16 cellular contexts compared by ENCODE assay signal in the genomic region with DNA sequence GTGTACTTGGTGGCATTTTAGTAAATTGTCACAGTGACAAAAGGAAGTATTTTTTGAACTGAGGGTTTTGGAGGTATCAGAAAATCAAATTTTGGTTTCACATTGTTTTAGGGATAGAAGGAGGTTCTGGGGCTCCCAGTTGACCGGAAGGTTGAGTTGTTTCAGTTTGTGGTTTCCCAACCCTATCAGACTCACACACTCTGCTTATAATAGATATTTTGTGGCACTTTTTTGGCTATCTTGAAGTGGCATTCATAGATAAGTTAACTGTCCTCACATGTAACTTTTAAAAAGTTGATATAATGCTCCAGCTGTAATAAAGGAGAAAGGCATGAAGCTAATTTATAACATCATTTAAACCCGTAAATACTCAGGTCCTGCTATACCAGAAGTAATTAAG. TPM values are rescaled to one million over a fixed set of nuclear protein-coding genes. Genes with fewer than 3 reads are reported as not detected.
A peak's percentile ranks its signal among the peaks of the same experiment; 100 is the strongest.
DNase-seq lines count a peak whose midpoint lies in the region; ATAC-seq, FAIRE-seq and TF ChIP-seq lines count a peak whose summit lies in the region.
"Had no signal": no experiment of that assay in that cellular context is flagged by ENCODE, and none has a peak within 500 bp of the region (broad histone marks: within the 10 kb centered on the region; RNA-seq: fewer than 3 reads in every experiment).

No MANE protein-coding gene starts in this region.

- ATAC-seq in HG02798 (IDR thresholded peaks at IDR 0.05; ENCODE audit: poor library complexity, unreplicated experiment) = peak; percentile 37
- peak in 1 of 2 donors; percentile 53 for ATAC-seq in natural killer cell treated with Interleukin-12 subunit alpha and Interleukin-12 subunit beta and Interleukin-15 and Interleukin-18, amount 100 ng/mL, for 72 hours
- no peak for ATAC-seq in T-cell (replicated peaks in 1 of 4)
- ATAC-seq in stimulated activated naive CD8-positive, alpha-beta T cell treated with anti-CD3 and anti-CD28 coated beads, Interleukin-15, Interleukin-2, amounts not matched to agents 100 U/mL and 50 U/mL, for 24 hours = no peak
- ATAC-seq: mucosa of descending colon had no signal

- no peak for TF ChIP-seq CTCF in NB4 (IDR thresholded peaks at IDR 0.05; ENCODE audit: low read depth, low read length)

- CTCF ChIA-PET in T-cell (lab: Charles Lee) = no interaction called here

- H3K4me3 ChIP-seq in NB4 (ENCODE audit: low read depth, low read length) = no peak overlapping the region
- H3K4me3 ChIP-seq: mucosa of descending colon, sigmoid colon, suprapubic skin had no signal

- peaks cover 43 to 46% of the 10 kb centered on the region in 2 donors for H3K4me1 Mint-ChIP-seq in natural killer cell treated with Interleukin-12 subunit alpha and Interleukin-12 subunit beta and Interleukin-15 and Interleukin-18, amount 100 ng/mL, for 72 hours (ENCODE audit: low read depth in 2 of 2)
- H3K4me1 Mint-ChIP-seq in T-cell = peaks cover 69 to 78% (median 74%) of the 10 kb centered on the region in 3 donors

- no peak for TF ChIP-seq POLR2A in NB4 (IDR thresholded peaks at IDR 0.05; ENCODE audit: extremely low read depth, insufficient read length)

- POLR2A ChIA-PET in T-cell (lab: Charles Lee) = no interaction called here

- H3K27ac Mint-ChIP-seq in natural killer cell treated with Interleukin-12 subunit alpha and Interleukin-12 subunit beta and Interleukin-15 and Interleukin-18, amount 100 ng/mL, for 72 hours = peak overlapping the region in 1 of 2 donors; percentile 60
- H3K27ac Mint-ChIP-seq in T-cell = no peak overlapping the region
- H3K27ac Mint-ChIP-seq: activated naive CD8-positive, alpha-beta T cell treated with anti-CD3 and anti-CD28 coated beads, Interleukin-2, amount 10 ng/mL, durations not matched to agents 7 days and 5 days had no signal

- DNase-seq in GM19239 (ENCODE audit: insufficient read length, low spot score) (peak; percentile 10), NB4 (ENCODE audit: low read depth) (peak; percentile 59), T-cell (no peak)
- no peak for DNase-seq in natural killer cell treated with Interleukin-12 subunit alpha and Interleukin-12 subunit beta and Interleukin-15 and Interleukin-18, amount 100 ng/mL, for 72 hours (ENCODE audit: low spot score)
- DNase-seq in stimulated activated CD4-positive, alpha-beta T cell treated with anti-CD3 and anti-CD28 coated beads, Interleukin-2, amount 100 ng/mL, for 48 hours = no peak
- no peak for DNase-seq in stimulated activated naive CD8-positive, alpha-beta T cell treated with anti-CD3 and anti-CD28 coated beads, Interleukin-15, Interleukin-2, amounts not matched to agents 100 U/mL and 50 U/mL, for 24 hours
- DNase-seq: activated naive CD8-positive, alpha-beta T cell treated with anti-CD3 and anti-CD28 coated beads, Interleukin-2, amount 10 ng/mL, durations not matched to agents 7 days and 5 days; Karpas-422; mucosa of descending colon; SHP77; sigmoid colon; stimulated activated CD4-positive, alpha-beta T cell treated with anti-CD3 and anti-CD28 coated beads, Interleukin-2, amount 100 ng/mL, for 24 hours; T-helper 2 cell had no signal

- H3K36me3 Mint-ChIP-seq in natural killer cell treated with Interleukin-12 subunit alpha and Interleukin-12 subunit beta and Interleukin-15 and Interleukin-18, amount 100 ng/mL, for 72 hours = no peaks in the 10 kb centered on the region
- H3K36me3 Mint-ChIP-seq in T-cell = peaks cover 23% of the 10 kb centered on the region

- H3K4me3 Mint-ChIP-seq in natural killer cell treated with Interleukin-12 subunit alpha and Interleukin-12 subunit beta and Interleukin-15 and Interleukin-18, amount 100 ng/mL, for 72 hours = peak overlapping the region; percentile 47
- H3K4me3 Mint-ChIP-seq in T-cell = no peak overlapping the region
- H3K4me3 Mint-ChIP-seq: activated naive CD8-positive, alpha-beta T cell treated with anti-CD3 and anti-CD28 coated beads, Interleukin-2, amount 10 ng/mL, durations not matched to agents 7 days and 5 days had no signal

- peak; percentile 63 for FAIRE-seq in GM19239 (lab: Jason Lieb, UNC)
- FAIRE-seq: bronchial epithelial cell had no signal

- no peaks in the 10 kb centered on the region for H3K27me3 Mint-ChIP-seq in natural killer cell treated with Interleukin-12 subunit alpha and Interleukin-12 subunit beta and Interleukin-15 and Interleukin-18, amount 100 ng/mL, for 72 hours
- no peaks in the 10 kb centered on the region for H3K27me3 Mint-ChIP-seq in T-cell
- H3K27me3 Mint-ChIP-seq: activated naive CD8-positive, alpha-beta T cell treated with anti-CD3 and anti-CD28 coated beads, Interleukin-2, amount 10 ng/mL, durations not matched to agents 7 days and 5 days had no signal

- no peaks in the 10 kb centered on the region for H3K9me3 Mint-ChIP-seq in natural killer cell treated with Interleukin-12 subunit alpha and Interleukin-12 subunit beta and Interleukin-15 and Interleukin-18, amount 100 ng/mL, for 72 hours
- no peaks in the 10 kb centered on the region for H3K9me3 Mint-ChIP-seq in T-cell
- H3K9me3 Mint-ChIP-seq: activated naive CD8-positive, alpha-beta T cell treated with anti-CD3 and anti-CD28 coated beads, Interleukin-2, amount 10 ng/mL, durations not matched to agents 7 days and 5 days had no signal

RNA-seq across cellular contexts. Expression of gene ARMC8, which starts 12.7 kb away (rescaled TPM):
- 10 to 100 TPM; 50.2 to 56.6 TPM for total RNA-seq in natural killer cell treated with Interleukin-12 subunit alpha and Interleukin-12 subunit beta and Interleukin-15 and Interleukin-18, amount 100 ng/mL, for 72 hours
- 10 to 100 TPM; 55.0 to 79.8 (median 58.6) TPM for total RNA-seq in T-cell

RNA-seq across cellular contexts. Expression of gene DBR1, which starts 25.1 kb away (rescaled TPM):
- 10 to 100 TPM; 21.6 to 23.4 TPM for total RNA-seq in natural killer cell treated with Interleukin-12 subunit alpha and Interleukin-12 subunit beta and Interleukin-15 and Interleukin-18, amount 100 ng/mL, for 72 hours
- 10 to 100 TPM; 13.1 to 32.2 (median 27.2) TPM for total RNA-seq in T-cell

Comparison
In these comparisons a context has a peak if more than half of its experiments do, and no peak if none do; other contexts are left out.
1. DNase-seq: peak in GM19239 (single experiment) and NB4 (single experiment); none in natural killer cell treated with Interleukin-12 subunit alpha and Interleukin-12 subunit beta and Interleukin-15 and Interleukin-18, amount 100 ng/mL, for 72 hours (single experiment), stimulated activated CD4-positive, alpha-beta T cell treated with anti-CD3 and anti-CD28 coated beads, Interleukin-2, amount 100 ng/mL, for 48 hours (0 of 2), T-cell (0 of 34) and stimulated activated naive CD8-positive, alpha-beta T cell treated with anti-CD3 and anti-CD28 coated beads, Interleukin-15, Interleukin-2, amounts not matched to agents 100 U/mL and 50 U/mL, for 24 hours (single experiment).